Comparison of ENCODE assay signal across 8 cellular contexts in the genomic region with DNA sequence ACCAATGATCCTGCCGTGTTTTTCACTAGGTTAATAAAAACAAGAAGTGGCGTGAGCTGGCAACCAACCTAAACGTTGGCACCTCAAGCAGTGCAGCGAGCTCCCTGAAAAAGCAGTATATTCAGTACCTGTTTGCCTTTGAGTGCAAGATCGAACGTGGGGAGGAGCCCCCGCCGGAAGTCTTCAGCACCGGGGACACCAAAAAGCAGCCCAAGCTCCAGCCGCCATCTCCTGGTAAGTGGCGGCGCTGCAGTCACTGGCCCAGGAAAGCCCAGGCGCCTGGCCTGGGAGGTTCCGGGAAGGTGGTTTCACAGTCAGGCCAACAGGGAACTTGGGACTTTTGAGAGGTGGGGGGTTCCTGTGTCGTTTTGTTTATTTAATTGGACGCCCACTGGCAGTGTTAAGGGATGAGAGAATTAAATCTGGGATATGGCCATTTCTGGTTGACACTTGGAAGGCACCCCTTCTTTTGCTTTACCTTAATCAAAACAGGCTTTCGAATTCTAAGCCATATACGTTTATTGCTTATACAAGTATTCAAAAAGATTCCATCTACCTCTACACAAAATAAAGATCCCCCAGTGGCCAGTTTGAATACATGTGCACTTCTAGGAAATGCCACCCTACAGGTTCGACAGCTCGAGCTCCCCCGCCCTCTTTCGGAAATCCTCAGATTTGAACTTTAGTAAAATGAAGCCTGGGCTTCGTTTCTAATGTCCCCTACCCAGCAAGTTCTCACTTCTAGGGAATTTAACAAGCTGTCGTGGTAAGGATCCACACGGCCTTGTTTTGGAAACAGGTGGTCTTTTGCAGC.
DNase-seq lines count a peak whose midpoint lies in the region; ATAC-seq, FAIRE-seq and TF ChIP-seq lines count a peak whose summit lies in the region.

No MANE protein-coding gene starts in this region.

- no peak for FAIRE-seq in A549 (lab: Jason Lieb, UNC)

- no peak for TF ChIP-seq EP300 in A549 (IDR thresholded peaks at IDR 0.05)

- ATAC-seq in A549 (peak; percentile 84 to 94), GM19438 (IDR thresholded peaks at IDR 0.05; ENCODE audit: low read depth, unreplicated experiment) (peak; percentile 61), lower lobe of right lung (peak; percentile 86 to 92), HG03135 (IDR thresholded peaks at IDR 0.05; ENCODE audit: unreplicated experiment) (no peak)

- CTCF ChIA-PET in A549 (lab: Yijun Ruan, JAX): interaction anchor here (0.6 to 3.4 kb wide), 26 partner anchors 9 to 374 kb away, joined by 3 to 16 read pairs (median 4); no protein-coding TSS in a partner anchor
- CTCF ChIA-PET in activated CD4-positive, alpha-beta memory T cell treated with anti-CD3 and anti-CD28 coated beads for 36 hours (lab: Charles Lee): interaction anchor here (0.6 to 5.3 kb wide), 24 partner anchors 11 to 618 kb away, joined by 3 to 38 read pairs (median 3); no protein-coding TSS in a partner anchor

- H3K9me3 ChIP-seq in A549: no peaks in the 10 kb centered on the region
- no peaks in the 10 kb centered on the region for H3K9me3 ChIP-seq in lower lobe of right lung

- peak; percentile 75 for TF ChIP-seq CTCF in A549 (IDR thresholded peaks at IDR 0.05)
- TF ChIP-seq CTCF in dorsolateral prefrontal cortex (IDR thresholded peaks at IDR 0.05 in 54 of 56, conservative IDR thresholded peaks at IDR 0.05 in 2 of 56; ENCODE audit: low read depth in 1 of 56, partially characterized antibody in 56 of 56): peak; percentile 57 to 98 (median 91)
- TF ChIP-seq CTCF in lower lobe of right lung (IDR thresholded peaks at IDR 0.05): peak; percentile 91

- H3K27me3 Mint-ChIP-seq in activated CD4-positive, alpha-beta memory T cell treated with anti-CD3 and anti-CD28 coated beads for 36 hours: no peaks in the 10 kb centered on the region

- H3K27me3 ChIP-seq in dorsolateral prefrontal cortex (no peaks in the 10 kb centered on the region), lower lobe of right lung (ENCODE audit: low read depth) (no peaks in the 10 kb centered on the region)

- peak overlapping the region; percentile 43 for H3K4me3 Mint-ChIP-seq in activated CD4-positive, alpha-beta memory T cell treated with anti-CD3 and anti-CD28 coated beads for 36 hours

- 53% methylated on average over 19 of the region's 25 CpGs for WGBS in A549 (ENCODE audit: missing lambda C conversion rate)

- peaks cover 13% of the 10 kb centered on the region for H3K4me1 Mint-ChIP-seq in activated CD4-positive, alpha-beta memory T cell treated with anti-CD3 and anti-CD28 coated beads for 36 hours (ENCODE audit: low read depth)

- peaks cover 81% of the 10 kb centered on the region for H3K36me3 ChIP-seq in lower lobe of right lung

- H3K9me3 Mint-ChIP-seq in activated CD4-positive, alpha-beta memory T cell treated with anti-CD3 and anti-CD28 coated beads for 36 hours: no peaks in the 10 kb centered on the region

- peak; percentile 82 to 84 for TF ChIP-seq RAD21 in A549 (conservative IDR thresholded peaks at IDR 0.05 in 1 of 2, IDR thresholded peaks at IDR 0.05 in 1 of 2)

- intact Hi-C loops in activated CD4-positive, alpha-beta memory T cell treated with anti-CD3 and anti-CD28 coated beads for 36 hours (cut with micrococcal nuclease): loop anchor here (1.0 to 10.0 kb wide), 2 partner anchors 150 to 620 kb away; no protein-coding TSS in a partner anchor
- intact Hi-C loops in dorsolateral prefrontal cortex (cut with DNase I): loop anchor here (5.0 to 10.0 kb wide), 7 partner anchors 137 to 620 kb away; a partner anchor contains a TSS
- intact Hi-C loops in lower lobe of right lung (cut with DNase I): no loop called here

- H3K27ac ChIP-seq in A549 (peak overlapping the region in 1 of 2 experiments; percentile 48; a peak in 1 of 6 replicates), dorsolateral prefrontal cortex (peak overlapping the region in 31 of 59 donors; percentile 1 to 72 (median 42)), lower lobe of right lung (no peak overlapping the region)

- H3K4me1 ChIP-seq in A549 (peaks cover 24% of the 10 kb centered on the region), lower lobe of right lung (peaks cover 15% of the 10 kb centered on the region)

- H3K4me2 ChIP-seq in A549: peak overlapping the region; percentile 61; the same call in 2 of the 3 replicates

- DNase-seq in A549 (ENCODE audit: low read depth in 1 of 2, low spot score in 1 of 2) (peak; percentile 45 to 52), NCI-H226 (peak; percentile 9), dorsolateral prefrontal cortex (peak; percentile 67 to 82 (median 76)), lower lobe of right lung (peak; percentile 80)
- peak; percentile 75 for DNase-seq in activated CD4-positive, alpha-beta memory T cell treated with anti-CD3 and anti-CD28 coated beads for 36 hours
- peak; percentile 27 to 54 (median 39) for DNase-seq in stimulated activated CD4-positive, alpha-beta T cell treated with anti-CD3 and anti-CD28 coated beads, TNF-alpha, amount 100 ng/mL, for 24 hours (ENCODE audit: low read depth in 3 of 3)

- H3K4me3 ChIP-seq in A549 (no peak overlapping the region), dorsolateral prefrontal cortex (peak overlapping the region in 53 of 59 donors; percentile 2 to 62 (median 40)), lower lobe of right lung (no peak overlapping the region)

- TF ChIP-seq POLR2A in A549 (IDR thresholded peaks at IDR 0.05; ENCODE audit: low read length): no peak

- H3K36me3 Mint-ChIP-seq in activated CD4-positive, alpha-beta memory T cell treated with anti-CD3 and anti-CD28 coated beads for 36 hours: peaks cover 8% of the 10 kb centered on the region

- POLR2A ChIA-PET in A549 (lab: Yijun Ruan, JAX): interaction anchor here (0.6 kb wide), 1 partner anchor 797 kb away, joined by 3 read pairs; a partner anchor contains a TSS
- POLR2A ChIA-PET in activated CD4-positive, alpha-beta memory T cell treated with anti-CD3 and anti-CD28 coated beads for 36 hours (lab: Charles Lee): no interaction called here

- peak overlapping the region; percentile 62 for H3K27ac Mint-ChIP-seq in activated CD4-positive, alpha-beta memory T cell treated with anti-CD3 and anti-CD28 coated beads for 36 hours

TF ChIP-seq in A549, 52 proteins besides CTCF, POLR2A, EP300 and RAD21:
- TF ChIP-seq ZNF302 (CRISPR knock-in tag; IDR thresholded peaks at IDR 0.05) (no peak), SMC3 (IDR thresholded peaks at IDR 0.05) (peak; percentile 78)

Comparison
In these comparisons a context has a peak if more than half of its experiments do, and no peak if none do; other contexts are left out.
1. DNase-seq: peak in every context shown above with its lines; median percentile 80 in lower lobe of right lung; 76 in dorsolateral prefrontal cortex; 75 in activated CD4-positive, alpha-beta memory T cell treated with anti-CD3 and anti-CD28 coated beads for 36 hours; 48 in A549; 39 in stimulated activated CD4-positive, alpha-beta T cell treated with anti-CD3 and anti-CD28 coated beads, TNF-alpha, amount 100 ng/mL, for 24 hours; 9 in NCI-H226.
2. H3K4me3 ChIP-seq: peak in dorsolateral prefrontal cortex (53 of 59); none in A549 (single experiment) and lower lobe of right lung (single experiment).
3. Peak in every context shown above with its lines, with median percentiles within 50 percentile points of each other: CTCF ChIP-seq.